Comparison of ENCODE assay signal across 1 cellular context in the genomic region with DNA sequence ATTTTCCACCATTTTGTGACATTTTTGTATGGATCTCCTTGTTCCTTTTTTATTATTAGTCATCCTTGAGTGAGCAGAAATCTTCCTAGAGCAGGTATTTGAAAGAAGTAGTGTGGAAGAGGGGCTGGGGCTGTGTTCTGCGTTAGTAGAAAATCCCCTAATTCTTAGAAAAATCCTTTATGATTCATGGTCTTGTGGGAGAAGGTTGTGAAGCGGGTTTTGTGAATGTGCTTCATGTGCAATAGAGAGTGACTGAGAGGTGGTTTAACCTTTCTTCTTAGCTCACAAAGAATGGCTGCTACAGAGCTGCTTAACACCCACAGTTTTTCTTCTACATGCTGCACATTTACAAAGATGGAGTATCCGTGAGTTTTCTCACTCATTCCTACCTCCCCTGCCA.
TF ChIP-seq lines count a peak whose summit lies in the region.

No MANE protein-coding gene starts in this region.

TF ChIP-seq in GM12878, 131 proteins besides CTCF, POLR2A, EP300 and RAD21 (continued from another document):
- TF ChIP-seq, protein P1, sequence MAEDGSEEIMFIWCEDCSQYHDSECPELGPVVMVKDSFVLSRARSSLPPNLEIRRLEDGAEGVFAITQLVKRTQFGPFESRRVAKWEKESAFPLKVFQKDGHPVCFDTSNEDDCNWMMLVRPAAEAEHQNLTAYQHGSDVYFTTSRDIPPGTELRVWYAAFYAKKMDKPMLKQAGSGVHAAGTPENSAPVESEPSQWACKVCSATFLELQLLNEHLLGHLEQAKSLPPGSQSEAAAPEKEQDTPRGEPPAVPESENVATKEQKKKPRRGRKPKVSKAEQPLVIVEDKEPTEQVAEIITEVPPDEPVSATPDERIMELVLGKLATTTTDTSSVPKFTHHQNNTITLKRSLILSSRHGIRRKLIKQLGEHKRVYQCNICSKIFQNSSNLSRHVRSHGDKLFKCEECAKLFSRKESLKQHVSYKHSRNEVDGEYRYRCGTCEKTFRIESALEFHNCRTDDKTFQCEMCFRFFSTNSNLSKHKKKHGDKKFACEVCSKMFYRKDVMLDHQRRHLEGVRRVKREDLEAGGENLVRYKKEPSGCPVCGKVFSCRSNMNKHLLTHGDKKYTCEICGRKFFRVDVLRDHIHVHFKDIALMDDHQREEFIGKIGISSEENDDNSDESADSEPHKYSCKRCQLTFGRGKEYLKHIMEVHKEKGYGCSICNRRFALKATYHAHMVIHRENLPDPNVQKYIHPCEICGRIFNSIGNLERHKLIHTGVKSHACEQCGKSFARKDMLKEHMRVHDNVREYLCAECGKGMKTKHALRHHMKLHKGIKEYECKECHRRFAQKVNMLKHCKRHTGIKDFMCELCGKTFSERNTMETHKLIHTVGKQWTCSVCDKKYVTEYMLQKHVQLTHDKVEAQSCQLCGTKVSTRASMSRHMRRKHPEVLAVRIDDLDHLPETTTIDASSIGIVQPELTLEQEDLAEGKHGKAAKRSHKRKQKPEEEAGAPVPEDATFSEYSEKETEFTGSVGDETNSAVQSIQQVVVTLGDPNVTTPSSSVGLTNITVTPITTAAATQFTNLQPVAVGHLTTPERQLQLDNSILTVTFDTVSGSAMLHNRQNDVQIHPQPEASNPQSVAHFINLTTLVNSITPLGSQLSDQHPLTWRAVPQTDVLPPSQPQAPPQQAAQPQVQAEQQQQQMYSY (CRISPR knock-in tag; IDR thresholded peaks at IDR 0.05): no peak
- TF ChIP-seq NFXL1 (IDR thresholded peaks at IDR 0.05; ENCODE audit: borderline replicate concordance) (no peak), GATAD2B (conservative IDR thresholded peaks at IDR 0.05; ENCODE audit: low read depth) (no peak), RCOR1 (conservative IDR thresholded peaks at IDR 0.05; ENCODE audit: low read depth, low read length) (no peak)
TF ChIP-seq in GM12878: peak in this region for 9.
